ENCODE assay signal across 8 cellular contexts in genomic region chr16:85611205-85611454, GRCh38. TPM values are rescaled to one million over a fixed set of nuclear protein-coding genes. Genes with fewer than 3 reads are reported as not detected.
A peak's percentile ranks its signal among the peaks of the same experiment; 100 is the strongest.
DNase-seq lines count a peak whose midpoint lies in the region; ATAC-seq and TF ChIP-seq lines count a peak whose summit lies in the region.

No MANE protein-coding gene starts in this region.

- peak overlapping the region; percentile 71 for H3K4me3 Mint-ChIP-seq in HFFc6

- H3K27ac ChIP-seq in WERI-Rb-1 (peak overlapping the region; percentile 99), skeletal muscle tissue (ENCODE audit: low read depth, low read length) (peak overlapping the region; percentile 98)

- no peak for TF ChIP-seq CTCF in HFFc6 (IDR thresholded peaks at IDR 0.05)
- no peak for TF ChIP-seq CTCF in WERI-Rb-1 (IDR thresholded peaks at IDR 0.05; ENCODE audit: low read depth, low read length)

- H3K27me3 ChIP-seq in WERI-Rb-1 (ENCODE audit: insufficient read depth, low read depth, severe bottlenecking) (no peaks in the 10 kb centered on the region), skeletal muscle tissue (ENCODE audit: control insufficient read depth in 3 of 3, insufficient read depth in 3 of 3, low read length in 3 of 3) (no peaks in the 10 kb centered on the region)

- DNase-seq in HFFc6, result no peak
- DNase-seq in WERI-Rb-1, result no peak
- no peak for DNase-seq in left ventricle myocardium superior
- DNase-seq in SW 1271 (lab: John Stamatoyannopoulos, UW), result no peak
- DNase-seq in kidney glomerular epithelial cell (lab: John Stamatoyannopoulos, UW), result no peak
- DNase-seq in NCI-H1417 treated with DMSO at 0.1 percent for 48 hours (lab: John Stamatoyannopoulos, UW), result no peak
- DNase-seq in NCI-H146 (lab: John Stamatoyannopoulos, UW), result no peak

- peak overlapping the region; percentile 84 for H3K27ac Mint-ChIP-seq in HFFc6

- H3K9ac ChIP-seq in skeletal muscle tissue (ENCODE audit: low read depth in 1 of 3, low read length in 3 of 3), result peak overlapping the region; percentile 61 to 85 (median 73)

- H3K4me1 ChIP-seq in skeletal muscle tissue (ENCODE audit: control insufficient read depth in 3 of 3, insufficient read depth in 3 of 3, low read length in 3 of 3), result peaks cover 31 to 46% (median 43%) of the 10 kb centered on the region in 3 donors

- H3K9me3 Mint-ChIP-seq in HFFc6, result no peaks in the 10 kb centered on the region

- H3K4me3 ChIP-seq in WERI-Rb-1 (ENCODE audit: low read depth, low read length) (peak overlapping the region; percentile 69), skeletal muscle tissue (ENCODE audit: low read length in 3 of 3) (peak overlapping the region in 2 of 3 donors; percentile 59 to 67)

- H3K9me3 ChIP-seq in WERI-Rb-1 (ENCODE audit: severe bottlenecking) (no peaks in the 10 kb centered on the region), skeletal muscle tissue (ENCODE audit: control insufficient read depth in 3 of 3, low read length in 3 of 3) (no peaks in the 10 kb centered on the region)

- peaks cover 23% of the 10 kb centered on the region for H3K4me1 Mint-ChIP-seq in HFFc6 (ENCODE audit: low read depth)

- peaks cover 18% of the 10 kb centered on the region for H3K36me3 ChIP-seq in WERI-Rb-1
- H3K36me3 ChIP-seq in skeletal muscle tissue (ENCODE audit: control insufficient read depth in 3 of 3, insufficient read depth in 3 of 3, low read length in 3 of 3), result no peaks in the 10 kb centered on the region

- intact Hi-C loops in left ventricle myocardium superior (cut with micrococcal nuclease), result no loop called here

- H3K27me3 Mint-ChIP-seq in HFFc6 (ENCODE audit: insufficient read depth), result peaks cover 2% of the 10 kb centered on the region

- no peaks in the 10 kb centered on the region for H3K36me3 Mint-ChIP-seq in HFFc6 (ENCODE audit: low read depth)

- ATAC-seq in left ventricle myocardium superior, result peak; percentile 0

RNA-seq across cellular contexts. Expression of gene GSE1, which starts 2.0 kb away (rescaled TPM):
- 10 to 100 TPM; 49.2 to 62.3 (median 58.1) TPM for total RNA-seq in HFFc6 (2021; fragmentation: NEBNext Ultra II Directional; extraction: Animal tissue kit (Norgen Biotek cat#: 25700))
- total RNA-seq in left ventricle myocardium superior (40.4 TPM), skeletal muscle tissue (27.7 TPM)
